8 cellular contexts compared by ENCODE assay signal in the genomic region with DNA sequence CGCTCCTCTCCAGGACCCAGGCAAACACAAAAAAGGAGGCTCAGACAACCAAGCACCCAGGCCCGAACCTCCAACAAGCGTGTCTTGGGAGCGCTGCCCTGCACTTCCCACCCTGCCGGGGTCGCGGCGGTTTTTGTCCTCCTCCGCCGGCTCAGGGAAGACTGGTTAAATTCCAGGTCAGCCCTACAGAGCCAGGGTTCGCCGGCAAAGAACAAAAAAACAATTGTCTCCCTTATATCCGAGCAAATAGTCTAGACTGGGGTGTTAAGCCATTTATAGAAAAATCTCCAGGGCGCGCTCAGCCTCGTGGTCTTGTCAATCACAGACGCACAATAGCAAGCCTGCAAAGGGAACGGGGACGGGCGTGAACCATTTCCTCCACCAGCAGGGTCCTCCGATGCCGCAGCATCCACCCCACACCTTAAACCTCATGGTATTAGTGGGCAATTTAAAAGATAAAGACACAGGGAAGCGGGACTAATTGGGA. TPM values are rescaled to one million over a fixed set of nuclear protein-coding genes. Genes with fewer than 3 reads are reported as not detected.
DNase-seq lines count a peak whose midpoint lies in the region; ATAC-seq and TF ChIP-seq lines count a peak whose summit lies in the region.

No MANE protein-coding gene starts in this region.

- peak overlapping the region in 58 of 59 donors; percentile 48 to 97 (median 92) for H3K27ac ChIP-seq in dorsolateral prefrontal cortex
- H3K27ac ChIP-seq in mesendoderm (ENCODE audit: low read depth, low read length), result peak overlapping the region; percentile 4
- peak overlapping the region in 2 of 4 donors; percentile 66 to 80 for H3K27ac ChIP-seq in tibial nerve

- TF ChIP-seq POLR2A in tibial nerve (IDR thresholded peaks at IDR 0.05), result no peak

- no peak for TF ChIP-seq EP300 in tibial nerve (IDR thresholded peaks at IDR 0.05)

- peak overlapping the region; percentile 99 for H3K4me2 ChIP-seq in mesendoderm (ENCODE audit: low read length)

- no peak overlapping the region for H3K23ac ChIP-seq in mesendoderm (ENCODE audit: low read length)

- no peak for ATAC-seq in HG03135 (IDR thresholded peaks at IDR 0.05; ENCODE audit: unreplicated experiment)
- ATAC-seq in SK-N-SH treated with all-trans-retinoic acid at 6 μM for 48 hours, result no peak

- DNase-seq in activated T-cell treated with anti-CD3 and anti-CD28 coated beads for 48 hours (ENCODE audit: low read depth) (peak; percentile 16), activated T-cell treated with anti-CD3 and anti-CD28 coated beads for 4 hours (no peak), dorsolateral prefrontal cortex (peak; percentile 9 to 87 (median 70)), mesendoderm (peak; percentile 76), tibial nerve (ENCODE audit: low spot score in 2 of 2) (no peak), NCI-H2196 treated with DMSO at 0.1 percent for 48 hours (lab: John Stamatoyannopoulos, UW; ENCODE audit: unreplicated experiment) (no peak)

- no peak overlapping the region for H3K4ac ChIP-seq in mesendoderm (ENCODE audit: low read depth, low read length)

- no peak overlapping the region for H4K8ac ChIP-seq in mesendoderm (ENCODE audit: low read depth, low read length)

- H3K18ac ChIP-seq in mesendoderm (ENCODE audit: low read length), result peak overlapping the region; percentile 25

- H3K4me1 ChIP-seq in mesendoderm (ENCODE audit: control insufficient read depth, low read depth, low read length), result peaks cover 17% of the 10 kb centered on the region
- peaks cover 0 to 28% (median 5%) of the 10 kb centered on the region in 4 donors for H3K4me1 ChIP-seq in tibial nerve

- H3K36me3 ChIP-seq in mesendoderm (ENCODE audit: control insufficient read depth, insufficient read depth, low read length) (no peaks in the 10 kb centered on the region), tibial nerve (no peaks in the 10 kb centered on the region)

- peak overlapping the region; percentile 54 to 91 (median 77) for H3K4me3 ChIP-seq in dorsolateral prefrontal cortex
- peak overlapping the region; percentile 55 for H3K4me3 ChIP-seq in mesendoderm (ENCODE audit: low read length)
- peak overlapping the region; percentile 35 to 59 (median 54) for H3K4me3 ChIP-seq in tibial nerve

- H4K5ac ChIP-seq in mesendoderm (ENCODE audit: low read length), result no peak overlapping the region

- TF ChIP-seq CTCF in dorsolateral prefrontal cortex (IDR thresholded peaks at IDR 0.05 in 54 of 56, conservative IDR thresholded peaks at IDR 0.05 in 2 of 56; ENCODE audit: low read depth in 1 of 56, partially characterized antibody in 56 of 56), result peak in 1 of 56 donors; percentile 7
- no peak for TF ChIP-seq CTCF in tibial nerve (IDR thresholded peaks at IDR 0.05)

- peak overlapping the region; percentile 77 for H3K9ac ChIP-seq in mesendoderm (ENCODE audit: low read length)

- intact Hi-C loops in dorsolateral prefrontal cortex (cut with DNase I), result loop anchor here in 1 of 2 donors (5.0 kb wide), 1 partner anchor 45 kb away; a partner anchor contains a TSS

- H3K27me3 ChIP-seq in dorsolateral prefrontal cortex, result peaks cover 0 to 4% (median 0%) of the 10 kb centered on the region in 45 donors
- no peaks in the 10 kb centered on the region for H3K27me3 ChIP-seq in mesendoderm (ENCODE audit: insufficient read depth, low read length, poor library complexity)
- peaks cover 0 to 4% of the 10 kb centered on the region in 2 donors for H3K27me3 ChIP-seq in tibial nerve

- no peak overlapping the region for H2BK120ac ChIP-seq in mesendoderm (ENCODE audit: low read depth, low read length)

- peak overlapping the region; percentile 93 for H3K56ac ChIP-seq in mesendoderm (ENCODE audit: low read length)

- peaks cover 9% of the 10 kb centered on the region for H3K79me1 ChIP-seq in mesendoderm (ENCODE audit: low read length)

- peaks cover 22% of the 10 kb centered on the region for H3K79me2 ChIP-seq in mesendoderm (ENCODE audit: control insufficient read depth, insufficient read depth, low read length)

- no peak overlapping the region for H2BK5ac ChIP-seq in mesendoderm (ENCODE audit: low read length)

- WGBS in mesendoderm (ENCODE audit: extremely low coverage, insufficient coverage, low lambda C conversion rate), result no CpG with 5 or more reads among the region's 23 CpGs
- WGBS in tibial nerve, 2 donors, result 25 to 37% methylated on average over 21 to 23 of the region's 23 CpGs

- no peak overlapping the region for H2AK5ac ChIP-seq in mesendoderm (ENCODE audit: low read length)

- H3K9me3 ChIP-seq in tibial nerve, result no peaks in the 10 kb centered on the region

- no peak overlapping the region for H2BK15ac ChIP-seq in mesendoderm (replicated peaks; ENCODE audit: low read depth)

TF ChIP-seq in SK-N-SH treated with all-trans-retinoic acid at 6 μM for 48 hours, 23 proteins besides CTCF, POLR2A, EP300 and RAD21:
- TF ChIP-seq RARB (CRISPR knock-in tag; IDR thresholded peaks at IDR 0.05) (no peak), ZFP30 (CRISPR knock-in tag; IDR thresholded peaks at IDR 0.05) (no peak), ZFP3 (CRISPR knock-in tag; IDR thresholded peaks at IDR 0.05) (no peak), ZC3H10 (CRISPR knock-in tag; IDR thresholded peaks at IDR 0.05) (no peak), ISL1 (CRISPR knock-in tag; IDR thresholded peaks at IDR 0.05) (no peak), ESRRG (CRISPR knock-in tag; IDR thresholded peaks at IDR 0.05) (no peak), ZNF565 (CRISPR knock-in tag; conservative IDR thresholded peaks at IDR 0.05; ENCODE audit: low read depth) (no peak), OSR1 (CRISPR knock-in tag; IDR thresholded peaks at IDR 0.05) (no peak), TCF4 (CRISPR knock-in tag; IDR thresholded peaks at IDR 0.05; ENCODE audit: borderline replicate concordance) (no peak), GLIS3 (CRISPR knock-in tag; IDR thresholded peaks at IDR 0.05) (no peak), ZNF8 (CRISPR knock-in tag; IDR thresholded peaks at IDR 0.05) (no peak), PPARA (CRISPR knock-in tag; IDR thresholded peaks at IDR 0.05; ENCODE audit: borderline replicate concordance) (no peak), BACH2 (CRISPR knock-in tag; IDR thresholded peaks at IDR 0.05; ENCODE audit: borderline replicate concordance) (no peak), ZNF70 (CRISPR knock-in tag; IDR thresholded peaks at IDR 0.05) (no peak), SNAI2 (CRISPR knock-in tag; IDR thresholded peaks at IDR 0.05) (no peak)
- TF ChIP-seq, protein P1, sequence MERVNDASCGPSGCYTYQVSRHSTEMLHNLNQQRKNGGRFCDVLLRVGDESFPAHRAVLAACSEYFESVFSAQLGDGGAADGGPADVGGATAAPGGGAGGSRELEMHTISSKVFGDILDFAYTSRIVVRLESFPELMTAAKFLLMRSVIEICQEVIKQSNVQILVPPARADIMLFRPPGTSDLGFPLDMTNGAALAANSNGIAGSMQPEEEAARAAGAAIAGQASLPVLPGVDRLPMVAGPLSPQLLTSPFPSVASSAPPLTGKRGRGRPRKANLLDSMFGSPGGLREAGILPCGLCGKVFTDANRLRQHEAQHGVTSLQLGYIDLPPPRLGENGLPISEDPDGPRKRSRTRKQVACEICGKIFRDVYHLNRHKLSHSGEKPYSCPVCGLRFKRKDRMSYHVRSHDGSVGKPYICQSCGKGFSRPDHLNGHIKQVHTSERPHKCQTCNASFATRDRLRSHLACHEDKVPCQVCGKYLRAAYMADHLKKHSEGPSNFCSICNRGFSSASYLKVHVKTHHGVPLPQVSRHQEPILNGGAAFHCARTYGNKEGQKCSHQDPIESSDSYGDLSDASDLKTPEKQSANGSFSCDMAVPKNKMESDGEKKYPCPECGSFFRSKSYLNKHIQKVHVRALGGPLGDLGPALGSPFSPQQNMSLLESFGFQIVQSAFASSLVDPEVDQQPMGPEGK (CRISPR knock-in tag; IDR thresholded peaks at IDR 0.05; ENCODE audit: borderline replicate concordance), result no peak
- TF ChIP-seq, protein P2, sequence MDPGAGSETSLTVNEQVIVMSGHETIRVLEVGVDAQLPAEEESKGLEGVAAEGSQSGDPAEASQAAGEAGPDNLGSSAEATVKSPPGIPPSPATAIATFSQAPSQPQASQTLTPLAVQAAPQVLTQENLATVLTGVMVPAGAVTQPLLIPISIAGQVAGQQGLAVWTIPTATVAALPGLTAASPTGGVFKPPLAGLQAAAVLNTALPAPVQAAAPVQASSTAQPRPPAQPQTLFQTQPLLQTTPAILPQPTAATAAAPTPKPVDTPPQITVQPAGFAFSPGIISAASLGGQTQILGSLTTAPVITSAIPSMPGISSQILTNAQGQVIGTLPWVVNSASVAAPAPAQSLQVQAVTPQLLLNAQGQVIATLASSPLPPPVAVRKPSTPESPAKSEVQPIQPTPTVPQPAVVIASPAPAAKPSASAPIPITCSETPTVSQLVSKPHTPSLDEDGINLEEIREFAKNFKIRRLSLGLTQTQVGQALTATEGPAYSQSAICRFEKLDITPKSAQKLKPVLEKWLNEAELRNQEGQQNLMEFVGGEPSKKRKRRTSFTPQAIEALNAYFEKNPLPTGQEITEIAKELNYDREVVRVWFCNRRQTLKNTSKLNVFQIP (CRISPR knock-in tag; IDR thresholded peaks at IDR 0.05; ENCODE audit: borderline replicate concordance, low read depth), result no peak
- TF ChIP-seq, protein P3, sequence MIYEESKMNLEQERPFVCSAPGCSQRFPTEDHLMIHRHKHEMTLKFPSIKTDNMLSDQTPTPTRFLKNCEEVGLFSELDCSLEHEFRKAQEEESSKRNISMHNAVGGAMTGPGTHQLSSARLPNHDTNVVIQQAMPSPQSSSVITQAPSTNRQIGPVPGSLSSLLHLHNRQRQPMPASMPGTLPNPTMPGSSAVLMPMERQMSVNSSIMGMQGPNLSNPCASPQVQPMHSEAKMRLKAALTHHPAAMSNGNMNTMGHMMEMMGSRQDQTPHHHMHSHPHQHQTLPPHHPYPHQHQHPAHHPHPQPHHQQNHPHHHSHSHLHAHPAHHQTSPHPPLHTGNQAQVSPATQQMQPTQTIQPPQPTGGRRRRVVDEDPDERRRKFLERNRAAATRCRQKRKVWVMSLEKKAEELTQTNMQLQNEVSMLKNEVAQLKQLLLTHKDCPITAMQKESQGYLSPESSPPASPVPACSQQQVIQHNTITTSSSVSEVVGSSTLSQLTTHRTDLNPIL (CRISPR knock-in tag; IDR thresholded peaks at IDR 0.05; ENCODE audit: low read depth), result no peak
TF ChIP-seq in SK-N-SH treated with all-trans-retinoic acid at 6 μM for 48 hours: peak in this region for 0.

RNA-seq across cellular contexts. Expression of a gene that starts 46.9 kb away (rescaled TPM):
- total RNA-seq in dorsolateral prefrontal cortex (10 to 100 TPM; 11.5 to 48.1 (median 32.6) TPM), tibial nerve (10 to 100 TPM; 17.8 to 41.1 (median 35.0) TPM)
- polyA plus RNA-seq in mesendoderm (2013, experiment 1 of 2), result 131 TPM
- 130 TPM for polyA plus RNA-seq in mesendoderm (2013, experiment 2 of 2)

Comparison
In these comparisons a context has a peak if more than half of its experiments do, and no peak if none do; other contexts are left out.
1. DNase-seq: peak in activated T-cell treated with anti-CD3 and anti-CD28 coated beads for 48 hours (single experiment), dorsolateral prefrontal cortex (10 of 10) and mesendoderm (single experiment); none in activated T-cell treated with anti-CD3 and anti-CD28 coated beads for 4 hours (single experiment), tibial nerve (0 of 2) and NCI-H2196 treated with DMSO at 0.1 percent for 48 hours (single experiment).
2. Peak in every context shown above with its lines, with median percentiles within 50 percentile points of each other: H3K4me3 ChIP-seq.